In the genomic region with DNA sequence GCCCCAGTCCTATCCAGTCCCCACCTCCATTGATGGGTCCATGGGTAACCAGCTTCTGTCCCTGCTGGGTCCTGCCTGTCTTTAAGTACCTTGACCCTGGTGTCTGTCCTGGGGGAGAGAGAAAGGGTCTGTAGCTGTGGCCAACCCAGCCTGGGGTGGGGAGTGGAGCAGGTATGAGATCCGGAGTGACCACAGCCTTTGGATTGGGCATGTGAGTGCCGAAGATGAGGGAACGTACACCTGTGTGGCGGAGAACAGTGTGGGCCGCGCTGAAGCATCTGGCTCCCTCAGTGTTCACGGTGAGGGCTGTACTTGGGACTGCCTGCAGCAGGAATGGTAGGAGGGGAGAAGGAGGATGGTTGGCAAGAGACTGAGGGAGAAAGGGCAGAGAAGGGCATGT, we compare ENCODE assay signal across 1 cellular context.
A peak's percentile ranks its signal among the peaks of the same experiment; 100 is the strongest.
TF ChIP-seq lines count a peak whose summit lies in the region.

No MANE protein-coding gene starts in this region.

TF ChIP-seq in H1, 55 proteins besides CTCF, POLR2A, EP300 and RAD21:
- TF ChIP-seq RBBP5 (IDR thresholded peaks at IDR 0.05; ENCODE audit: borderline replicate concordance, low read depth, low read length) (no peak), RNF2 (IDR thresholded peaks at IDR 0.05; ENCODE audit: borderline replicate concordance, low read depth, low read length, missing control alignments, poor library complexity, severe bottlenecking) (peak; percentile 24)
